ENCODE assay signal across 8 cellular contexts in genomic region chr4:112230879-112231778, GRCh38. TPM values are rescaled to one million over a fixed set of nuclear protein-coding genes. Genes with fewer than 3 reads are reported as not detected.
DNase-seq lines count a peak whose midpoint lies in the region; ATAC-seq, FAIRE-seq and TF ChIP-seq lines count a peak whose summit lies in the region.

No MANE protein-coding gene starts in this region.

- intact Hi-C loops in kidney (cut with DNase I) = no loop called here

- ATAC-seq in HG03439 (IDR thresholded peaks at IDR 0.05; ENCODE audit: unreplicated experiment) = peak; percentile 90

- peak; percentile 89 for DNase-seq in AG09319 (ENCODE audit: extremely low read depth, low read depth)
- peak; percentile 82 for DNase-seq in GM19238 (ENCODE audit: insufficient read length, low spot score)
- peak; percentile 85 for DNase-seq in NCI-H510A (lab: John Stamatoyannopoulos, UW)
- peak; percentile 93 to 96 for DNase-seq in activated CD4-positive, alpha-beta T cell treated with anti-CD3 and anti-CD28 coated beads for 24 hours (ENCODE audit: low read depth in 2 of 2)
- peak; percentile 98 for DNase-seq in choroid plexus epithelial cell (ENCODE audit: low read depth)
- DNase-seq in kidney = peak; percentile 99
- DNase-seq in stimulated activated CD4-positive, alpha-beta T cell treated with anti-CD3 and anti-CD28 coated beads, Interleukin-15, amount 100 ng/mL, for 1 hour (ENCODE audit: low read depth in 1 of 2, low spot score in 1 of 2) = peak; percentile 92 to 96

- H3K4me3 ChIP-seq in choroid plexus epithelial cell (ENCODE audit: low read depth, low read length) = peak overlapping the region; percentile 92
- peak overlapping the region; percentile 79 to 90 for H3K4me3 ChIP-seq in kidney (ENCODE audit: low read length in 2 of 2)

- no peaks in the 10 kb centered on the region for H3K36me3 ChIP-seq in kidney (ENCODE audit: control insufficient read depth in 1 of 2, insufficient read depth in 2 of 2, low read length in 2 of 2)

- FAIRE-seq in kidney (lab: Jason Lieb, UNC) = peak; percentile 59

- TF ChIP-seq CTCF in AG09319 (IDR thresholded peaks at IDR 0.05; ENCODE audit: low read depth, low read length) (no peak), choroid plexus epithelial cell (conservative IDR thresholded peaks at IDR 0.05; ENCODE audit: low read depth, low read length) (no peak), kidney (IDR thresholded peaks at IDR 0.05; ENCODE audit: borderline replicate concordance, extremely low read depth, insufficient read depth) (peak; percentile 6)

- H3K4me1 ChIP-seq in kidney (ENCODE audit: control insufficient read depth in 1 of 2, insufficient read depth in 1 of 2, low read depth in 1 of 2, low read length in 2 of 2) = no peaks in the 10 kb centered on the region

- peak overlapping the region; percentile 95 to 98 for H3K27ac ChIP-seq in kidney (ENCODE audit: low read depth in 2 of 2, low read length in 2 of 2)

- H3K9me3 ChIP-seq in kidney (ENCODE audit: control insufficient read depth in 1 of 2, low read length in 2 of 2) = no peaks in the 10 kb centered on the region

- H3K9ac ChIP-seq in kidney (ENCODE audit: low read length in 2 of 2) = peak overlapping the region; percentile 78 to 93

RNA-seq across cellular contexts. Expression of gene AP1AR, which starts 0.5 kb away (rescaled TPM):
- 20.3 TPM for total RNA-seq in kidney
- polyA plus RNA-seq in kidney (ENCODE audit: insufficient read depth, low read depth, low replicate concordance) = 8.7 TPM

RNA-seq across cellular contexts. Expression of gene TIFA, which starts 54.6 kb away (rescaled TPM):
- 11.5 TPM for total RNA-seq in kidney
- polyA plus RNA-seq in kidney (ENCODE audit: insufficient read depth, low read depth, low replicate concordance) = 5.0 TPM

Comparison
In these comparisons a context has a peak if more than half of its experiments do, and no peak if none do; other contexts are left out.
1. Peak in every context shown above with its lines: DNase-seq, ATAC-seq, H3K4me3 ChIP-seq and H3K27ac ChIP-seq.